In genomic region chr20:3803289-3803688, GRCh38 we compare ENCODE assay signal across 15 cellular contexts. TPM values are rescaled to one million over a fixed set of nuclear protein-coding genes. Genes with fewer than 3 reads are reported as not detected.
DNase-seq lines count a peak whose midpoint lies in the region; ATAC-seq, FAIRE-seq and TF ChIP-seq lines count a peak whose summit lies in the region.
"Had no signal": no experiment of that assay in that cellular context is flagged by ENCODE, and none has a peak within 500 bp of the region (broad histone marks: within the 10 kb centered on the region; RNA-seq: fewer than 3 reads in every experiment).

No MANE protein-coding gene starts in this region.

- dilution Hi-C loops in mammary epithelial cell (cut with HindIII; ENCODE audit: low sequenced_read_pairs), result no loop called here

- peak overlapping the region; percentile 73 for H3K27ac Mint-ChIP-seq in MCF 10A (ENCODE audit: low read depth, unreplicated experiment)
- H3K27ac Mint-ChIP-seq in glutamatergic neuron (ENCODE audit: unreplicated experiment), result no peak overlapping the region

- no peaks in the 10 kb centered on the region for H3K9me3 ChIP-seq in mammary epithelial cell (replicated peaks; ENCODE audit: insufficient read depth, low read length)
- H3K9me3 ChIP-seq: stomach had no signal

- no peak overlapping the region for H3K27ac ChIP-seq in mammary epithelial cell (ENCODE audit: insufficient read depth, low read depth, low read length)
- H3K27ac ChIP-seq in RWPE1, result peak overlapping the region; percentile 100
- peak overlapping the region; percentile 39 for H3K27ac ChIP-seq in substantia nigra (ENCODE audit: low read depth, low read length, poor library complexity, severe bottlenecking)

- H3K36me3 ChIP-seq in mammary epithelial cell (ENCODE audit: insufficient read depth, low read length), result peaks cover 25% of the 10 kb centered on the region

- no peak overlapping the region for H3K4me3 Mint-ChIP-seq in MCF 10A (ENCODE audit: unreplicated experiment)
- peak overlapping the region; percentile 60 for H3K4me3 Mint-ChIP-seq in glutamatergic neuron (ENCODE audit: unreplicated experiment)

- no peaks in the 10 kb centered on the region for H3K9me3 Mint-ChIP-seq in MCF 10A (ENCODE audit: unreplicated experiment)
- peaks cover 14% of the 10 kb centered on the region for H3K9me3 Mint-ChIP-seq in glutamatergic neuron (ENCODE audit: unreplicated experiment)

- no peaks in the 10 kb centered on the region for H4K20me1 ChIP-seq in mammary epithelial cell (ENCODE audit: insufficient read depth, low read length)

- no peak for FAIRE-seq in H54 (lab: Jason Lieb, UNC)
- FAIRE-seq: endometrium had no signal

- no peak overlapping the region for H3K9ac ChIP-seq in mammary epithelial cell (ENCODE audit: insufficient read depth, low read length)

- no peak overlapping the region for H3K4me2 ChIP-seq in mammary epithelial cell (ENCODE audit: insufficient read depth, low read depth, low read length)

- H3K27me3 Mint-ChIP-seq in MCF 10A (ENCODE audit: insufficient read depth, unreplicated experiment), result no peaks in the 10 kb centered on the region
- H3K27me3 Mint-ChIP-seq in glutamatergic neuron (ENCODE audit: unreplicated experiment), result peaks cover 16% of the 10 kb centered on the region

- DNase-seq in MCF 10A (ENCODE audit: unreplicated experiment) (no peak), mammary epithelial cell (no peak), RWPE1 (ENCODE audit: low spot score) (no peak), glutamatergic neuron (no peak), substantia nigra (lab: John Stamatoyannopoulos, UW) (no peak), HCEC 1CT (no peak), H54 (ENCODE audit: insufficient read length, low spot score) (no peak)
- DNase-seq: foreskin fibroblast, NCI-H1105 treated with DMSO at 0.1 percent for 48 hours, NCI-H2171, stomach had no signal

- CTCF ChIA-PET in MCF 10A (lab: Yijun Ruan, JAX) (interaction anchor here (1.1 to 1.9 kb wide), 4 partner anchors 8 to 16 kb away, joined by 3 to 14 read pairs (median 4); partner anchors contain the start of gene AP5S1), mammary epithelial cell (lab: Charles Lee; ENCODE audit: low non-redundant PET) (no interaction called here), RWPE1 (lab: Yijun Ruan, JAX) (no interaction called here)

- POLR2A ChIA-PET in MCF 10A (lab: Yijun Ruan, JAX), result interaction anchor here (1.7 kb wide), 1 partner anchor 9 kb away, joined by 5 read pairs; no protein-coding TSS in a partner anchor
- POLR2A ChIA-PET in RWPE1 (lab: Yijun Ruan, JAX; ENCODE audit: low non-redundant PET), result interaction anchor here (0.7 to 1.1 kb wide), 2 partner anchors 15 to 36 kb away, joined by 3 to 6 read pairs; no protein-coding TSS in a partner anchor

- no peak overlapping the region for H2AFZ ChIP-seq in mammary epithelial cell (ENCODE audit: low read depth, low read length)

- H3K4me3 ChIP-seq in mammary epithelial cell (replicated peaks in 1 of 3; ENCODE audit: insufficient read depth in 1 of 3, low read depth in 2 of 3, low read length in 3 of 3), result no peak overlapping the region
- H3K4me3 ChIP-seq: stomach had no signal

- no peak for ATAC-seq in HG03354 (IDR thresholded peaks at IDR 0.05; ENCODE audit: poor library complexity, severe bottlenecking, unreplicated experiment)
- ATAC-seq: activated CD4-positive, CD25-positive, alpha-beta regulatory T cell treated with anti-CD3 and anti-CD28 coated beads, Interleukin-2, amount 50 U/mL, for 24 hours had no signal

- H3K36me3 Mint-ChIP-seq in MCF 10A (ENCODE audit: insufficient read depth, unreplicated experiment), result peaks cover 90% of the 10 kb centered on the region
- H3K36me3 Mint-ChIP-seq in glutamatergic neuron (ENCODE audit: unreplicated experiment), result peaks cover 7% of the 10 kb centered on the region

- H3K27me3 ChIP-seq in mammary epithelial cell (ENCODE audit: insufficient read depth, low read length), result no peaks in the 10 kb centered on the region
- H3K27me3 ChIP-seq: stomach had no signal

- peaks cover 17% of the 10 kb centered on the region for H3K79me2 ChIP-seq in mammary epithelial cell (ENCODE audit: insufficient read depth, low read length)

- no peak for TF ChIP-seq POLR2A in H54 (IDR thresholded peaks at IDR 0.05; ENCODE audit: low read depth, low read length)

- no TSS peak for BruUV-seq in MCF 10A (replicated peaks; lab: Mats Ljungman, UMichigan)
- no TSS peak for BruUV-seq in mammary epithelial cell (replicated peaks; lab: Mats Ljungman, UMichigan)

- 93% methylated on average over 13 of the region's 14 CpGs for WGBS in mammary epithelial cell (ENCODE audit: low coverage, missing lambda C conversion rate)

- intact Hi-C loops in MCF 10A (cut with micrococcal nuclease) (no loop called here), mammary epithelial cell (cut with micrococcal nuclease) (no loop called here)

- no peak for TF ChIP-seq CTCF in MCF 10A (IDR thresholded peaks at IDR 0.05; ENCODE audit: unreplicated experiment)
- TF ChIP-seq CTCF in mammary epithelial cell (conservative IDR thresholded peaks at IDR 0.05 in 1 of 2, IDR thresholded peaks at IDR 0.05 in 1 of 2; ENCODE audit: extremely low read depth in 1 of 2, insufficient read depth in 1 of 2, low read depth in 1 of 2, low read length in 2 of 2), result no peak
- no peak for TF ChIP-seq CTCF in RWPE1 (conservative IDR thresholded peaks at IDR 0.05; ENCODE audit: low read depth)
- TF ChIP-seq CTCF in glutamatergic neuron (IDR thresholded peaks at IDR 0.05; ENCODE audit: partially characterized antibody, unreplicated experiment), result no peak

- in situ Hi-C loops in mammary epithelial cell (cut with MboI; ENCODE audit: low sequenced_read_pairs in 2 of 2), result no loop called here

- peaks cover 48% of the 10 kb centered on the region for H3K4me1 ChIP-seq in mammary epithelial cell (ENCODE audit: insufficient read depth, low read length)

- peaks cover 59% of the 10 kb centered on the region for H3K4me1 Mint-ChIP-seq in MCF 10A (ENCODE audit: insufficient read depth, unreplicated experiment)
- peaks cover 59% of the 10 kb centered on the region for H3K4me1 Mint-ChIP-seq in glutamatergic neuron (ENCODE audit: low read depth, unreplicated experiment)

RNA-seq across cellular contexts. Expression of gene CDC25B, which starts 7.2 kb away (rescaled TPM):
- total RNA-seq in MCF 10A (2022) (134 and 137 TPM in 2 replicates), mammary epithelial cell (10 to 100 TPM in 1 of 2 donors, 1 to 10 TPM in 1; 5.5 to 55.5 TPM), glutamatergic neuron (ENCODE audit: unreplicated experiment) (27.6 TPM)
- 45.8 TPM for polyA plus RNA-seq in mammary epithelial cell
- 80.2 TPM for polyA minus RNA-seq in mammary epithelial cell

RNA-seq across cellular contexts. Expression of gene CENPB, which starts 16.7 kb away (rescaled TPM):
- total RNA-seq in MCF 10A (2022) (51.5 and 54.8 TPM in 2 replicates), mammary epithelial cell (10 to 100 TPM; 56.8 to 72.2 TPM), glutamatergic neuron (ENCODE audit: unreplicated experiment) (47.1 TPM)
- polyA plus RNA-seq in mammary epithelial cell, result 33.5 TPM
- 47.9 TPM for polyA minus RNA-seq in mammary epithelial cell

RNA-seq across cellular contexts. Expression of gene AP5S1, which starts 17.1 kb away (rescaled TPM):
- total RNA-seq in MCF 10A (2022) (15.8 and 19.2 TPM in 2 replicates), mammary epithelial cell (10 to 100 TPM; 14.9 to 15.5 TPM), glutamatergic neuron (ENCODE audit: unreplicated experiment) (8.1 TPM)
- polyA plus RNA-seq in mammary epithelial cell, result 11.5 TPM
- 22.3 TPM for polyA minus RNA-seq in mammary epithelial cell

RNA-seq across cellular contexts. Expression of gene SPEF1, which starts 22.0 kb away (rescaled TPM):
- 0.32 TPM in 1 of 2 replicates, not detected in the other for total RNA-seq in MCF 10A (2022)
- under 1 TPM; 0.17 to 0.26 TPM for total RNA-seq in mammary epithelial cell
- 0.08 TPM for polyA plus RNA-seq in mammary epithelial cell
- polyA minus RNA-seq in mammary epithelial cell, result not detected
- total RNA-seq in glutamatergic neuron (ENCODE audit: unreplicated experiment), result 0.22 TPM
- total RNA-seq: RPMI7951, stomach had no signal

RNA-seq across cellular contexts. Expression of gene ADISSP, which starts 35.7 kb away (rescaled TPM):
- 37.8 and 58.8 TPM in 2 replicates for total RNA-seq in MCF 10A (2022)
- total RNA-seq in mammary epithelial cell, result 10 to 100 TPM; 14.0 to 59.9 TPM
- polyA plus RNA-seq in mammary epithelial cell, result 63.4 TPM
- polyA minus RNA-seq in mammary epithelial cell, result 43.5 TPM
- total RNA-seq in glutamatergic neuron (ENCODE audit: unreplicated experiment), result 54.6 TPM
